Comparison of ENCODE assay signal across 8 cellular contexts in the genomic region with DNA sequence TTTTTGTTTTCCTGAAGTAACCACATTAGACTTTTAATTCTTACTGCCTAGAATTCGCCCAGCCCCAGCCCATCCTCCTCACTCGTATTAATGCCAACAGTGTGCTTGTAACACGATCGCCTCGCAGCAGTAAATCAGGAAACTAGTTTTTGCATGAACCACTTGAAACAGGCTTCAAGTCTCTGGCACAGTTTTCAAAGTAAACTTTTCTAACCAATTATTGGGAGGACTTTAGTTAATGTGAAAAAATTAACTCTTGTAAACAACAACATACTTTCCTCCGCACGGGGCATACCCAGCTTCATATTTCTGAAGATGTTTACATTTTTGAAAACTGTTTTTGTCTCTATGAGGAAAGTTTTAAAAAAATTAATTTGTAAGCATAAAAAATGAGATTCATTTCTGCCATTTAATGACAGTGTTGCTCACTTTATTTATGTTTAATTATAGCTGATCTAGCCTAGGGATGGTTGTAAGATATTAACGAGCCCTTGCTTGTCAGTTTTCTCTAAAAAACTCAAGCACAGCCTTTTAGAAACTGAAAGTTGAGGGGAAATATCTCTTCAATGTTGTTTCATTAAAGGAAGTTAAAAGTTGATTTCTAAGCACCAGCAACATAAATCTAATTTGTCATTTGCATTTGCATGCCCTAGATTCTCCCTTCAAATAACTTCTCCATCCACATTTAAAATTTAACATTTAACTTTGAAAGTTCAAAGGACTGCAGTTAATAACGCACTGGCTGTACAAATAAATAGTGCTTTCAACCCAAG. TPM values are rescaled to one million over a fixed set of nuclear protein-coding genes. Genes with fewer than 3 reads are reported as not detected.
DNase-seq lines count a peak whose midpoint lies in the region; ATAC-seq and TF ChIP-seq lines count a peak whose summit lies in the region.

No MANE protein-coding gene starts in this region.

- peak; percentile 53 for ATAC-seq in HG03432 (IDR thresholded peaks at IDR 0.05; ENCODE audit: unreplicated experiment)
- ATAC-seq in GM19035 (IDR thresholded peaks at IDR 0.05; ENCODE audit: unreplicated experiment) = no peak

- H3K36me3 Mint-ChIP-seq in nephron (ENCODE audit: low read depth) = peaks cover 9% of the 10 kb centered on the region

- no peak for TF ChIP-seq CTCF in nephron (IDR thresholded peaks at IDR 0.05; ENCODE audit: unreplicated experiment in 3 of 3)

- peak overlapping the region; percentile 94 to 96 (median 95) for H3K27ac Mint-ChIP-seq in nephron

- no peaks in the 10 kb centered on the region for H3K27me3 Mint-ChIP-seq in nephron (ENCODE audit: low read depth)

- H3K4me1 Mint-ChIP-seq in nephron = peaks cover 57% of the 10 kb centered on the region

- H3K4me3 Mint-ChIP-seq in nephron = peak overlapping the region; percentile 20 to 71 (median 70)

- DNase-seq in DMS 273 treated with DMSO at 0.1 percent for 48 hours (lab: John Stamatoyannopoulos, UW) (peak; percentile 55), dermis blood vessel endothelial cell (peak; percentile 55), NK-92 (lab: John Stamatoyannopoulos, UW; ENCODE audit: unreplicated experiment) (no peak), cortex of kidney (lab: John Stamatoyannopoulos, UW) (no peak), NCI-H82 treated with DMSO at 0.1 percent for 48 hours (lab: John Stamatoyannopoulos, UW; ENCODE audit: unreplicated experiment) (no peak)

- H3K9me3 Mint-ChIP-seq in nephron = no peaks in the 10 kb centered on the region

RNA-seq across cellular contexts. Expression of a gene that starts 39.4 kb away (rescaled TPM):
- total RNA-seq in dermis blood vessel endothelial cell = 0.09 and 0.17 TPM in 2 replicates

Comparison
In these comparisons a context has a peak if more than half of its experiments do, and no peak if none do; other contexts are left out.
1. DNase-seq: peak in DMS 273 treated with DMSO at 0.1 percent for 48 hours (single experiment) and dermis blood vessel endothelial cell (single experiment); none in NK-92 (single experiment), cortex of kidney (single experiment) and NCI-H82 treated with DMSO at 0.1 percent for 48 hours (single experiment).